In the genomic region with DNA sequence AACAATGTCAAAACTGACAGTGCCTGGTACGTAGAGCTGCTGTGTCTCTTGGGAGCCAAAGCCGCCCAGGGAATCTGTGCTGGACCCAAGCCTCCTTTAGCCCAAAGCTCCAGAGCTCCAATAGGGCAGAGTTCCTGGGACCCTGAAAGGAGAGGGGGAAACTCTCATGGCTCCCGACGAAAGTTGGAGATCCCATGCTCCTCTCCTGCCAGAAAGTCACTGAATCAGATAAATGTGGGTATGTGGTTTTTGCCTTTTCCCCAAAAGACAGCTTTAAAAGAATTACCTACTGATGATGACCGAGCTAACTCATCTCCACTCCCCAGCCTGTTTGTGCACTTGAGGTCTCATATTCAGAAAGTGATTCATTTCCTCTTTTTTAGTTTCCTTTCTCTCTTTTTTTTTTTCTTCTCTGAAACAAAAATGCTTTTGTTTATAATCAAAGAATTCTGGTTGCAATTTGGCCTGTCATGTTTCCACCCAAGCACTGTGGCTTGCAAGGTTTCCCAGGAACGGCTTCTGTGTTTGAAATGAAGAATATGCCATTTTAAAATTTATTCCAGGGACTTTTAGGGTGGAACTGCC, we compare ENCODE assay signal across 10 cellular contexts. TPM values are rescaled to one million over a fixed set of nuclear protein-coding genes. Genes with fewer than 3 reads are reported as not detected.
A peak's percentile ranks its signal among the peaks of the same experiment; 100 is the strongest.
DNase-seq lines count a peak whose midpoint lies in the region; ATAC-seq and TF ChIP-seq lines count a peak whose summit lies in the region.
"Had no signal": no experiment of that assay in that cellular context is flagged by ENCODE, and none has a peak within 500 bp of the region (broad histone marks: within the 10 kb centered on the region; RNA-seq: fewer than 3 reads in every experiment).

No MANE protein-coding gene starts in this region.

- H3K9me3 ChIP-seq in DOHH2 (ENCODE audit: control insufficient read depth, insufficient read depth, low read length) (no peaks in the 10 kb centered on the region), HAP-1 (no peaks in the 10 kb centered on the region)

- TF ChIP-seq CTCF in DOHH2 (IDR thresholded peaks at IDR 0.05; ENCODE audit: low read depth, low read length, poor library complexity, severe bottlenecking): no peak
- TF ChIP-seq CTCF in WI38 (IDR thresholded peaks at IDR 0.05; ENCODE audit: low read depth, low read length): no peak

- H3K79me2 ChIP-seq in DOHH2 (ENCODE audit: control insufficient read depth, low read length): no peaks in the 10 kb centered on the region
- H3K79me2 ChIP-seq: parathyroid adenoma had no signal

- peak overlapping the region; percentile 61 for H3K27ac ChIP-seq in DOHH2 (ENCODE audit: low read depth, low read length)
- H3K27ac ChIP-seq: parathyroid adenoma, SK-N-MC had no signal

- peak overlapping the region; percentile 89 for H3K4me2 ChIP-seq in DOHH2 (ENCODE audit: low read length)

- no peaks in the 10 kb centered on the region for H4K20me1 ChIP-seq in DOHH2 (ENCODE audit: control insufficient read depth, insufficient read depth, low read depth, low read length)

- peaks cover 44% of the 10 kb centered on the region for H3K4me1 ChIP-seq in DOHH2 (ENCODE audit: control insufficient read depth, low read length)
- H3K4me1 ChIP-seq in HAP-1: no peaks in the 10 kb centered on the region

- no peaks in the 10 kb centered on the region for H3K27me3 ChIP-seq in DOHH2 (ENCODE audit: control insufficient read depth, low read length)
- H3K27me3 ChIP-seq in HAP-1 (ENCODE audit: low read depth): no peaks in the 10 kb centered on the region

- no peaks in the 10 kb centered on the region for H3K9me2 ChIP-seq in DOHH2 (replicated peaks; ENCODE audit: control insufficient read depth, low read length)

- no peaks in the 10 kb centered on the region for H3K36me3 ChIP-seq in DOHH2 (ENCODE audit: control insufficient read depth, low read length)
- no peaks in the 10 kb centered on the region for H3K36me3 ChIP-seq in HAP-1 (replicated peaks)

- intact Hi-C loops in sciatic nerve (cut with DNase I): no loop called here

- DNase-seq in medulla oblongata (ENCODE audit: extremely low spot score): peak; percentile 11
- DNase-seq in sciatic nerve (ENCODE audit: low spot score): no peak
- DNase-seq in NCI-H1930 (lab: John Stamatoyannopoulos, UW): no peak
- DNase-seq in HAP-1 (ENCODE audit: low spot score in 2 of 2): no peak

- peak overlapping the region; percentile 58 for H3K4me3 ChIP-seq in DOHH2 (ENCODE audit: low read length)
- H3K4me3 ChIP-seq in WI38 (ENCODE audit: low read depth, low read length): peak overlapping the region; percentile 34
- no peak overlapping the region for H3K4me3 ChIP-seq in HAP-1
- H3K4me3 ChIP-seq: SK-N-MC had no signal

- peak; percentile 60 for ATAC-seq in GM19468 (IDR thresholded peaks at IDR 0.05; ENCODE audit: extremely low read depth, unreplicated experiment)
- ATAC-seq in HG03469 (IDR thresholded peaks at IDR 0.05; ENCODE audit: unreplicated experiment): peak; percentile 81
- no peak for ATAC-seq in sciatic nerve

- peaks cover 15% of the 10 kb centered on the region for H3F3A ChIP-seq in DOHH2 (ENCODE audit: control insufficient read depth, insufficient read depth)

- in situ Hi-C loops in HAP-1 (cut with MboI; ENCODE audit: low sequenced_read_pairs): no loop called here

RNA-seq across cellular contexts. Expression of gene PMAIP1, which starts 14.1 kb away (rescaled TPM):
- total RNA-seq in sciatic nerve: 1.2 TPM
